1 cellular context compared by ENCODE assay signal in the genomic region with DNA sequence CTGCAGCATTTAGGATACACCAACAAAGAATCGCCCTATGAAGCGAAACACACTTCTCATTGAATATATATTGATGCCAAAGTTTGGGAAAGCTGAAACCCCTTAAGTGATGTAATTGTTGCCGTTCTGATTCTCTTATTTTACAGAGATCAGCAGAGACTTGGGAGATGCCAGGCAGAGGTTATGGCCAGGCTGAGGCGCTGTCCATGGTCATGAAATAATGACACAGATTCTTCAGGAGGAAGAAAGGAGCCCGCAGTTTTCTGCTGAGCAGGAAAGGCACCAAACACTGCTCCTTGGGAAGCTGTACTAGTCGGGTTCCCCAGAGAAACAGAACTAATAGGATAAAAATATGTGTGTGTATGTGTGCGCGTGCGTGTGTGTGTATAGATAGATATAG.
TF ChIP-seq lines count a peak whose summit lies in the region.

No MANE protein-coding gene starts in this region.

TF ChIP-seq in GM12878, 131 proteins besides CTCF, POLR2A, EP300 and RAD21:
- no peak for TF ChIP-seq SP1 (IDR thresholded peaks at IDR 0.05; ENCODE audit: low read depth, low read length)
- TF ChIP-seq, protein P1, sequence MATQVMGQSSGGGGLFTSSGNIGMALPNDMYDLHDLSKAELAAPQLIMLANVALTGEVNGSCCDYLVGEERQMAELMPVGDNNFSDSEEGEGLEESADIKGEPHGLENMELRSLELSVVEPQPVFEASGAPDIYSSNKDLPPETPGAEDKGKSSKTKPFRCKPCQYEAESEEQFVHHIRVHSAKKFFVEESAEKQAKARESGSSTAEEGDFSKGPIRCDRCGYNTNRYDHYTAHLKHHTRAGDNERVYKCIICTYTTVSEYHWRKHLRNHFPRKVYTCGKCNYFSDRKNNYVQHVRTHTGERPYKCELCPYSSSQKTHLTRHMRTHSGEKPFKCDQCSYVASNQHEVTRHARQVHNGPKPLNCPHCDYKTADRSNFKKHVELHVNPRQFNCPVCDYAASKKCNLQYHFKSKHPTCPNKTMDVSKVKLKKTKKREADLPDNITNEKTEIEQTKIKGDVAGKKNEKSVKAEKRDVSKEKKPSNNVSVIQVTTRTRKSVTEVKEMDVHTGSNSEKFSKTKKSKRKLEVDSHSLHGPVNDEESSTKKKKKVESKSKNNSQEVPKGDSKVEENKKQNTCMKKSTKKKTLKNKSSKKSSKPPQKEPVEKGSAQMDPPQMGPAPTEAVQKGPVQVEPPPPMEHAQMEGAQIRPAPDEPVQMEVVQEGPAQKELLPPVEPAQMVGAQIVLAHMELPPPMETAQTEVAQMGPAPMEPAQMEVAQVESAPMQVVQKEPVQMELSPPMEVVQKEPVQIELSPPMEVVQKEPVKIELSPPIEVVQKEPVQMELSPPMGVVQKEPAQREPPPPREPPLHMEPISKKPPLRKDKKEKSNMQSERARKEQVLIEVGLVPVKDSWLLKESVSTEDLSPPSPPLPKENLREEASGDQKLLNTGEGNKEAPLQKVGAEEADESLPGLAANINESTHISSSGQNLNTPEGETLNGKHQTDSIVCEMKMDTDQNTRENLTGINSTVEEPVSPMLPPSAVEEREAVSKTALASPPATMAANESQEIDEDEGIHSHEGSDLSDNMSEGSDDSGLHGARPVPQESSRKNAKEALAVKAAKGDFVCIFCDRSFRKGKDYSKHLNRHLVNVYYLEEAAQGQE (IDR thresholded peaks at IDR 0.05; ENCODE audit: low read depth, low read length): peak; percentile 62; the same call in 1 of the 2 replicates
- TF ChIP-seq YY1 (IDR thresholded peaks at IDR 0.05; ENCODE audit: low read depth, low read length): no peak
TF ChIP-seq in GM12878: peak in this region for 1.
